ENCODE assay signal across 24 cellular contexts in genomic region chr21:32603131-32603530, GRCh38.
"Had no signal": no experiment of that assay in that cellular context is flagged by ENCODE, and none has a peak within 500 bp of the region (broad histone marks: within the 10 kb centered on the region; RNA-seq: fewer than 3 reads in every experiment).

No MANE protein-coding gene starts in this region.

- H3K4me1 Mint-ChIP-seq: activated T-helper 17 cell treated with anti-CD3 and anti-CD28 coated beads, Interleukin-2, amount 50 U/mL, for 72 hours; immature natural killer cell had no signal

- FAIRE-seq: colon, small intestine had no signal

- H3K4me3 ChIP-seq: esophagus muscularis mucosa, gastroesophageal sphincter, heart left ventricle, lower lobe of right lung, thyroid gland, upper lobe of right lung had no signal

- DNase-seq: activated T-cell treated with anti-CD3 and anti-CD28 coated beads, Interleukin-2, amount 50 U/mL, for 24 hours; aorta; brain microvascular endothelial cell; central memory CD4-positive, alpha-beta T cell; heart left ventricle; immature natural killer cell; lower lobe of right lung; mesendoderm; naive thymus-derived CD4-positive, alpha-beta T cell; small intestine; stimulated activated CD4-positive, alpha-beta T cell treated with anti-CD3 and anti-CD28 coated beads, Interleukin-2, amount 100 ng/mL, for 48 hours; stimulated activated naive CD8-positive, alpha-beta T cell treated with anti-CD3 and anti-CD28 coated beads, Interleukin-15, Interleukin-2, amounts not matched to agents 100 U/mL and 50 U/mL, for 24 hours; T-helper 1 cell; T-helper 9 cell; thyroid gland; upper lobe of right lung had no signal

- H3K27ac ChIP-seq: brain microvascular endothelial cell, esophagus muscularis mucosa, gastroesophageal sphincter, heart left ventricle, lower lobe of right lung, thyroid gland, upper lobe of right lung had no signal

- H3K9me3 Mint-ChIP-seq: activated naive CD4-positive, alpha-beta T cell treated with anti-CD3 and anti-CD28 coated beads, Interleukin-2, amount 50 U/mL, for 72 hours; activated T-cell treated with anti-CD3 and anti-CD28 coated beads, Interleukin-2, amount 50 U/mL, for 24 hours; activated T-helper 17 cell treated with anti-CD3 and anti-CD28 coated beads, Interleukin-2, amount 50 U/mL, for 72 hours; immature natural killer cell; naive thymus-derived CD4-positive, alpha-beta T cell; neural crest cell had no signal

- H3K9me3 ChIP-seq: esophagus muscularis mucosa, gastroesophageal sphincter, heart left ventricle, lower lobe of right lung, thyroid gland, upper lobe of right lung had no signal

- ATAC-seq: activated naive CD4-positive, alpha-beta T cell treated with anti-CD3 and anti-CD28 coated beads, Interleukin-2, amount 50 U/mL, for 72 hours; activated T-helper 17 cell treated with anti-CD3 and anti-CD28 coated beads, Interleukin-2, amount 50 U/mL, for 72 hours; gastroesophageal sphincter; heart left ventricle; left lobe of liver; lower lobe of right lung; naive thymus-derived CD4-positive, alpha-beta T cell; sciatic nerve; stimulated activated naive CD8-positive, alpha-beta T cell treated with anti-CD3 and anti-CD28 coated beads, Interleukin-15, Interleukin-2, amounts not matched to agents 100 U/mL and 50 U/mL, for 24 hours; upper lobe of right lung had no signal

- H3K27ac Mint-ChIP-seq: activated naive CD4-positive, alpha-beta T cell treated with anti-CD3 and anti-CD28 coated beads, Interleukin-2, amount 50 U/mL, for 72 hours; activated T-cell treated with anti-CD3 and anti-CD28 coated beads, Interleukin-2, amount 50 U/mL, for 24 hours; activated T-helper 17 cell treated with anti-CD3 and anti-CD28 coated beads, Interleukin-2, amount 50 U/mL, for 72 hours; naive thymus-derived CD4-positive, alpha-beta T cell had no signal

- H3K27me3 ChIP-seq: brain microvascular endothelial cell, esophagus muscularis mucosa, gastroesophageal sphincter, heart left ventricle, thyroid gland, upper lobe of right lung had no signal

- H3K4me3 Mint-ChIP-seq: activated T-cell treated with anti-CD3 and anti-CD28 coated beads, Interleukin-2, amount 50 U/mL, for 24 hours; activated T-helper 17 cell treated with anti-CD3 and anti-CD28 coated beads, Interleukin-2, amount 50 U/mL, for 72 hours; immature natural killer cell; naive thymus-derived CD4-positive, alpha-beta T cell; neural crest cell had no signal

- H3K27me3 Mint-ChIP-seq: activated T-cell treated with anti-CD3 and anti-CD28 coated beads, Interleukin-2, amount 50 U/mL, for 24 hours; activated T-helper 17 cell treated with anti-CD3 and anti-CD28 coated beads, Interleukin-2, amount 50 U/mL, for 72 hours; naive thymus-derived CD4-positive, alpha-beta T cell had no signal

- H3K4me1 ChIP-seq: gastroesophageal sphincter, heart left ventricle, lower lobe of right lung, thyroid gland, upper lobe of right lung had no signal
